25 cellular contexts compared by ENCODE assay signal in the genomic region with DNA sequence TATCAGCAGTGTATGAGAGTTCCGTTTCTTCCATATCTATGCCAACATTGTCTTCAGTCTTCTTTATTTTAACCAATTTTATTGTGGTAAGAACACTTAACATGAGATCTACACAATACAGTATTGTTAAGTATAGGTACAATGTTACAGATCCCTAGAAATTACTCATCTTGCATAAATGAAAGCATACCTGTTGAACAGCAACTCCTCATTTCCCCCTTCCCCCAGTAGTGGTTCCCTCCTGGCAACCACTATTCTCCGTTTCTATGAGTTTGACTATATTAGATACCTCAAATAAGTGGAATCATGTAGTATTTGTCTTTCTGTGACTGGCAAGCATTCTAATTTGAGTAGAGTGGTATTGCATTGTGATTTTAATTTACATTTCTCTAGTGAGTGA.
"Had no signal": no experiment of that assay in that cellular context is flagged by ENCODE, and none has a peak within 500 bp of the region (broad histone marks: within the 10 kb centered on the region; RNA-seq: fewer than 3 reads in every experiment).

No MANE protein-coding gene starts in this region.

- H3K9me3 Mint-ChIP-seq: activated T-cell treated with anti-CD3 and anti-CD28 coated beads, Interleukin-2, amount 50 U/mL, for 72 hours; central memory CD8-positive, alpha-beta T cell; nephron had no signal

- H3K4me3 Mint-ChIP-seq: activated naive CD8-positive, alpha-beta T cell; activated T-cell treated with anti-CD3 and anti-CD28 coated beads, Interleukin-2, amount 50 U/mL, for 72 hours; central memory CD8-positive, alpha-beta T cell; nephron had no signal

- H3K27ac Mint-ChIP-seq: activated naive CD8-positive, alpha-beta T cell; activated T-cell treated with anti-CD3 and anti-CD28 coated beads, Interleukin-2, amount 50 U/mL, for 72 hours had no signal

- H3K4me3 ChIP-seq: esophagus squamous epithelium, lung, mucosa of descending colon, spleen, testis had no signal

- H3K27me3 Mint-ChIP-seq: activated naive CD8-positive, alpha-beta T cell; central memory CD8-positive, alpha-beta T cell had no signal

- H3K9me3 ChIP-seq: esophagus squamous epithelium, mucosa of descending colon, spleen, testis had no signal

- H3K27me3 ChIP-seq: esophagus squamous epithelium, spleen, testis had no signal

- H3K4me1 Mint-ChIP-seq: central memory CD8-positive, alpha-beta T cell had no signal

- H3K36me3 ChIP-seq: esophagus squamous epithelium, spleen had no signal

- DNase-seq: activated CD4-positive, alpha-beta T cell treated with anti-CD3 and anti-CD28 coated beads for 4 hours; activated CD4-positive, alpha-beta T cell treated with anti-CD3 and anti-CD28 coated beads, Interleukin-2, amount 50 U/mL, for 4 hours; activated effector memory CD4-positive, alpha-beta T cell treated with Interleukin-2 at 50 U/mL for 16 hours; activated naive CD4-positive, alpha-beta T cell treated with Interleukin-2 at 50 U/mL for 16 hours; activated T-cell treated with anti-CD3 and anti-CD28 coated beads for 4 hours; activated T-cell treated with anti-CD3 and anti-CD28 coated beads, Interleukin-2, amount 50 U/mL, for 72 hours; anterior cingulate cortex; dermis blood vessel endothelial cell; effector CD4-positive, alpha-beta T cell; esophagus squamous epithelium; foreskin melanocyte; kidney glomerular epithelial cell; mucosa of descending colon; posterior cingulate gyrus; right cardiac atrium; spleen; stimulated activated naive CD8-positive, alpha-beta T cell treated with anti-CD3 and anti-CD28 coated beads, Interleukin-15, Interleukin-2, amounts not matched to agents 100 U/mL and 50 U/mL, for 24 hours; T-helper 9 cell; testis had no signal

- H3K27ac ChIP-seq: epithelial cell of prostate, spleen, testis, VCaP had no signal
